ENCODE assay signal across 1 cellular context in genomic region chr2:19504400-19505198, GRCh38.
TF ChIP-seq lines count a peak whose summit lies in the region.

No MANE protein-coding gene starts in this region.

TF ChIP-seq in HepG2, 621 proteins besides CTCF, POLR2A, EP300 and RAD21 (continued from another document and continues in another):
- peak; percentile 84 for TF ChIP-seq PAXIP1 (CRISPR knock-in tag; conservative IDR thresholded peaks at IDR 0.05)
- TF ChIP-seq RORA (CRISPR knock-in tag; IDR thresholded peaks at IDR 0.05) = no peak
- no peak for TF ChIP-seq ZFP36L2 (CRISPR knock-in tag; IDR thresholded peaks at IDR 0.05)
- TF ChIP-seq ATF7-NPFF (CRISPR knock-in tag; IDR thresholded peaks at IDR 0.05; ENCODE audit: low read depth) = no peak
- no peak for TF ChIP-seq ZNF674 (CRISPR knock-in tag; IDR thresholded peaks at IDR 0.05; ENCODE audit: low read depth)
- no peak for TF ChIP-seq E2F5 (CRISPR knock-in tag; conservative IDR thresholded peaks at IDR 0.05)
- no peak for TF ChIP-seq ZNF598 (CRISPR knock-in tag; IDR thresholded peaks at IDR 0.05; ENCODE audit: borderline replicate concordance)
- TF ChIP-seq ZNF546 (CRISPR knock-in tag; conservative IDR thresholded peaks at IDR 0.05) = no peak
- TF ChIP-seq SMC3 (IDR thresholded peaks at IDR 0.05; ENCODE audit: low read length) = no peak
- TF ChIP-seq SALL2 (CRISPR knock-in tag; IDR thresholded peaks at IDR 0.05) = no peak
- TF ChIP-seq ZBTB7B (CRISPR knock-in tag; IDR thresholded peaks at IDR 0.05) = peak; percentile 79
- no peak for TF ChIP-seq U2AF1 (optimal IDR thresholded peaks at IDR 0.05; ENCODE audit: low read depth, low read length)
- TF ChIP-seq HNRNPLL (IDR thresholded peaks at IDR 0.05; ENCODE audit: low read depth, low read length, poor library complexity, severe bottlenecking) = no peak
- TF ChIP-seq THYN1 (CRISPR knock-in tag; IDR thresholded peaks at IDR 0.05; ENCODE audit: borderline replicate concordance, low read depth) = 0 out of 2 replicates have a peak, but pooled peaks have one; percentile 40
- TF ChIP-seq CERS6 (CRISPR knock-in tag; IDR thresholded peaks at IDR 0.05) = no peak
- TF ChIP-seq FOXK2 (IDR thresholded peaks at IDR 0.05) = no peak
- no peak; the same call in 1 of the 2 replicates for TF ChIP-seq ZNF12 (CRISPR knock-in tag; IDR thresholded peaks at IDR 0.05)
- no peak for TF ChIP-seq ARNT (IDR thresholded peaks at IDR 0.05)
- no peak for TF ChIP-seq STAT5B (CRISPR knock-in tag; IDR thresholded peaks at IDR 0.05)
- TF ChIP-seq PCBP2 (optimal IDR thresholded peaks at IDR 0.05; ENCODE audit: low read depth, low read length, poor library complexity, severe bottlenecking) = no peak
- TF ChIP-seq TAF1 (CRISPR knock-in tag; IDR thresholded peaks at IDR 0.05) = peak; percentile 45; the same call in 1 of the 2 replicates
- TF ChIP-seq SP4 (CRISPR knock-in tag; IDR thresholded peaks at IDR 0.05) = no peak
- no peak for TF ChIP-seq ZXDC (CRISPR knock-in tag; IDR thresholded peaks at IDR 0.05)
- 0 out of 2 replicates have a peak, but pooled peaks have one; percentile 12 for TF ChIP-seq NKX3-1 (CRISPR knock-in tag; IDR thresholded peaks at IDR 0.05)
- TF ChIP-seq CREBL2 (CRISPR knock-in tag; IDR thresholded peaks at IDR 0.05; ENCODE audit: borderline replicate concordance) = no peak
- TF ChIP-seq ZNF138 (CRISPR knock-in tag; IDR thresholded peaks at IDR 0.05; ENCODE audit: low read depth) = no peak
- no peak for TF ChIP-seq JUND (CRISPR knock-in tag; IDR thresholded peaks at IDR 0.05)
- TF ChIP-seq KLF12 (CRISPR knock-in tag; IDR thresholded peaks at IDR 0.05; ENCODE audit: borderline replicate concordance) = no peak
- no peak for TF ChIP-seq ZNF777 (CRISPR knock-in tag; IDR thresholded peaks at IDR 0.05)
- peak; percentile 61; the same call in 1 of the 2 replicates for TF ChIP-seq IRF2 (CRISPR knock-in tag; IDR thresholded peaks at IDR 0.05)
- TF ChIP-seq ZNF276 (CRISPR knock-in tag; IDR thresholded peaks at IDR 0.05; ENCODE audit: low read depth) = no peak
- no peak for TF ChIP-seq ZNF3 (CRISPR knock-in tag; IDR thresholded peaks at IDR 0.05)
- no peak for TF ChIP-seq ZBTB40 (IDR thresholded peaks at IDR 0.05)
- no peak for TF ChIP-seq ZBTB40 (CRISPR knock-in tag; IDR thresholded peaks at IDR 0.05)
- TF ChIP-seq ZNF776 (CRISPR knock-in tag; IDR thresholded peaks at IDR 0.05) = no peak
- TF ChIP-seq THAP7 (CRISPR knock-in tag; IDR thresholded peaks at IDR 0.05) = no peak
- no peak for TF ChIP-seq HNRNPH1 (optimal IDR thresholded peaks at IDR 0.05; ENCODE audit: low read depth, low read length)
- TF ChIP-seq ZNF460 (CRISPR knock-in tag; IDR thresholded peaks at IDR 0.05; ENCODE audit: borderline replicate concordance) = no peak
- no peak for TF ChIP-seq ZNF512 (CRISPR knock-in tag; IDR thresholded peaks at IDR 0.05)
- TF ChIP-seq SOX5 (CRISPR knock-in tag; IDR thresholded peaks at IDR 0.05; ENCODE audit: borderline replicate concordance) = peak; percentile 45
- TF ChIP-seq ZNF124 (CRISPR knock-in tag; IDR thresholded peaks at IDR 0.05) = no peak
- TF ChIP-seq SP1 (IDR thresholded peaks at IDR 0.05) = no peak
- TF ChIP-seq SP1 (CRISPR knock-in tag; IDR thresholded peaks at IDR 0.05) = no peak
